ENCODE assay signal across 5 cellular contexts in genomic region chr5:129637501-129637900, GRCh38.
A peak's percentile ranks its signal among the peaks of the same experiment; 100 is the strongest.
DNase-seq lines count a peak whose midpoint lies in the region; ATAC-seq and TF ChIP-seq lines count a peak whose summit lies in the region.
"Not testable (repeated sequence)": the region's sequence is repeated elsewhere in the genome, so short reads cannot be mapped to it uniquely, and the experiment has no call there.

No MANE protein-coding gene starts in this region.

- not testable (repeated sequence) for H3K4me1 Mint-ChIP-seq in chondrocyte (ENCODE audit: low read depth); neural progenitor cell

- H3K4me3 Mint-ChIP-seq in chondrocyte (ENCODE audit: unreplicated experiment); neural progenitor cell: not testable (repeated sequence)

- H3K9ac ChIP-seq in MM.1S (ENCODE audit: low read length); mesenchymal stem cell (ENCODE audit: low read length); neural progenitor cell: not testable (repeated sequence)

- intact Hi-C loops in left ventricle myocardium superior (cut with micrococcal nuclease): not testable (repeated sequence)

- H3K79me2 ChIP-seq in MM.1S (ENCODE audit: low read length); neural progenitor cell (ENCODE audit: low read depth): not testable (repeated sequence)

- peak overlapping the region; percentile 2; the same call in 1 of the 2 replicates for H3K27ac ChIP-seq in MM.1S (ENCODE audit: low read length)
- not testable (repeated sequence) for H3K27ac ChIP-seq in mesenchymal stem cell (ENCODE audit: low read length, poor library complexity, severe bottlenecking); neural progenitor cell

- H3K27ac Mint-ChIP-seq in chondrocyte (ENCODE audit: unreplicated experiment): not testable (repeated sequence)
- H3K27ac Mint-ChIP-seq in neural progenitor cell: peak overlapping the region; percentile 15

- H2BK15ac ChIP-seq in mesenchymal stem cell (ENCODE audit: low read depth, poor library complexity, severe bottlenecking): not testable (repeated sequence)

- not testable (repeated sequence) for H3K4me3 ChIP-seq in MM.1S (ENCODE audit: low read length); mesenchymal stem cell (ENCODE audit: insufficient read depth in 1 of 2, low read depth in 1 of 2, low read length in 2 of 2); neural progenitor cell

- not testable (repeated sequence) for H3K27me3 Mint-ChIP-seq in chondrocyte (ENCODE audit: low read depth); neural progenitor cell (ENCODE audit: insufficient read depth, low read depth)

- not testable (repeated sequence) for H3K27me3 ChIP-seq in MM.1S (replicated peaks; ENCODE audit: insufficient read depth, low read length); mesenchymal stem cell (ENCODE audit: control insufficient read depth in 1 of 2, insufficient read depth in 1 of 2, low read length in 2 of 2); neural progenitor cell

- not testable (repeated sequence) for H3K36me3 Mint-ChIP-seq in chondrocyte (ENCODE audit: low read depth); neural progenitor cell

- WGBS in mesenchymal stem cell: 98% methylated on average over 10 of the region's 11 CpGs

- not testable (repeated sequence) for H3K4me1 ChIP-seq in MM.1S (ENCODE audit: low read length); mesenchymal stem cell (ENCODE audit: control insufficient read depth, insufficient read depth, low read depth, low read length); neural progenitor cell

- H3K9me3 Mint-ChIP-seq in chondrocyte (ENCODE audit: low read depth): peaks cover 17% of the 10 kb centered on the region
- not testable (repeated sequence) for H3K9me3 Mint-ChIP-seq in neural progenitor cell

- not testable (repeated sequence) for H3K79me1 ChIP-seq in mesenchymal stem cell (replicated peaks; ENCODE audit: low read length, poor library complexity, severe bottlenecking)

- not testable (repeated sequence) for H2AK5ac ChIP-seq in mesenchymal stem cell (ENCODE audit: low read length, severe bottlenecking)

- H3K4ac ChIP-seq in mesenchymal stem cell (ENCODE audit: low read depth in 1 of 2, low read length in 2 of 2): not testable (repeated sequence)

- H3K9me3 ChIP-seq in MM.1S (replicated peaks; ENCODE audit: insufficient read depth, low read length); neural progenitor cell (ENCODE audit: low read depth): not testable (repeated sequence)
- peaks cover 16% of the 10 kb centered on the region for H3K9me3 ChIP-seq in mesenchymal stem cell (ENCODE audit: control insufficient read depth, low read length)

- not testable (repeated sequence) for DNase-seq in MM.1S; mesenchymal stem cell; neural progenitor cell (ENCODE audit: low spot score)
- DNase-seq in chondrocyte (ENCODE audit: low spot score) (peak; percentile 33), left ventricle myocardium superior (peak; percentile 12)

- ATAC-seq in left ventricle myocardium superior: not testable (repeated sequence)

- H3K36me3 ChIP-seq in MM.1S (replicated peaks; ENCODE audit: insufficient read depth, low read length); mesenchymal stem cell (ENCODE audit: control insufficient read depth in 1 of 2, insufficient read depth in 2 of 2, low read depth in 1 of 2, low read length in 2 of 2); neural progenitor cell: not testable (repeated sequence)

- not testable (repeated sequence) for H3K23ac ChIP-seq in mesenchymal stem cell (ENCODE audit: low read length in 2 of 2)

- not testable (repeated sequence) for H3K18ac ChIP-seq in mesenchymal stem cell (ENCODE audit: low read depth in 1 of 2, low read length in 2 of 2)

- not testable (repeated sequence) for H3K9me2 ChIP-seq in MM.1S (replicated peaks; ENCODE audit: insufficient read depth, low read length)

- H2BK120ac ChIP-seq in mesenchymal stem cell (ENCODE audit: low read depth, low read length): peak overlapping the region; percentile 19

- H2AFZ ChIP-seq in MM.1S (ENCODE audit: low read length); mesenchymal stem cell (ENCODE audit: low read depth, low read length); neural progenitor cell (replicated peaks): not testable (repeated sequence)

- H3K14ac ChIP-seq in mesenchymal stem cell (ENCODE audit: low read length in 2 of 2): not testable (repeated sequence)

- not testable (repeated sequence) for TF ChIP-seq CTCF in MM.1S (IDR thresholded peaks at IDR 0.05; ENCODE audit: low read length); chondrocyte (IDR thresholded peaks at IDR 0.05); neural progenitor cell (IDR thresholded peaks at IDR 0.05)

- not testable (repeated sequence) for H2BK5ac ChIP-seq in mesenchymal stem cell (ENCODE audit: low read depth, low read length, poor library complexity, severe bottlenecking)

- not testable (repeated sequence) for H4K20me1 ChIP-seq in MM.1S (ENCODE audit: insufficient read depth, low read length); neural progenitor cell (ENCODE audit: low read depth)

- H2BK12ac ChIP-seq in mesenchymal stem cell (ENCODE audit: low read length in 2 of 2): not testable (repeated sequence)

- H3F3A ChIP-seq in MM.1S (ENCODE audit: insufficient read depth, low read length); neural progenitor cell (ENCODE audit: low read depth): not testable (repeated sequence)

- H3K4me2 ChIP-seq in MM.1S (ENCODE audit: low read depth, low read length): peak overlapping the region; percentile 19; the same call in 1 of the 2 replicates
- H3K4me2 ChIP-seq in mesenchymal stem cell (ENCODE audit: low read length, poor library complexity, severe bottlenecking); neural progenitor cell: not testable (repeated sequence)

- H4K8ac ChIP-seq in mesenchymal stem cell (ENCODE audit: low read length): not testable (repeated sequence)

- H4K91ac ChIP-seq in mesenchymal stem cell (ENCODE audit: low read length): peak overlapping the region; percentile 39
